In genomic region chr1:26288311-26288941, GRCh38 we compare ENCODE assay signal across 1 cellular context.
TF ChIP-seq lines count a peak whose summit lies in the region.

No MANE protein-coding gene starts in this region.

TF ChIP-seq in WTC11, 78 proteins besides CTCF, POLR2A, EP300 and RAD21 (continued from another document):
- TF ChIP-seq MLX (CRISPR knock-in tag; IDR thresholded peaks at IDR 0.05), result no peak
- no peak for TF ChIP-seq ZNF219 (CRISPR knock-in tag; IDR thresholded peaks at IDR 0.05; ENCODE audit: borderline replicate concordance)
- TF ChIP-seq ZNF416 (CRISPR knock-in tag; IDR thresholded peaks at IDR 0.05), result no peak
- no peak for TF ChIP-seq SP1 (CRISPR knock-in tag; conservative IDR thresholded peaks at IDR 0.05)
- TF ChIP-seq ZNF263 (CRISPR knock-in tag; IDR thresholded peaks at IDR 0.05; ENCODE audit: low read depth), result no peak
- no peak for TF ChIP-seq HMGXB4 (CRISPR knock-in tag; IDR thresholded peaks at IDR 0.05)
- no peak for TF ChIP-seq SMAD4 (CRISPR knock-in tag; IDR thresholded peaks at IDR 0.05)
- TF ChIP-seq PREB (CRISPR knock-in tag; IDR thresholded peaks at IDR 0.05; ENCODE audit: borderline replicate concordance), result no peak
